Comparison of ENCODE assay signal across 8 cellular contexts in genomic region chr10:30058570-30059132, GRCh38. TPM values are rescaled to one million over a fixed set of nuclear protein-coding genes. Genes with fewer than 3 reads are reported as not detected.
DNase-seq lines count a peak whose midpoint lies in the region; ATAC-seq and TF ChIP-seq lines count a peak whose summit lies in the region.

No MANE protein-coding gene starts in this region.

- H3K4me3 ChIP-seq in ACC112 (ENCODE audit: low read depth, low read length), result peak overlapping the region; percentile 85
- peak overlapping the region; percentile 71 to 83 for H3K4me3 ChIP-seq in muscle layer of colon (ENCODE audit: low read depth in 1 of 2, low read length in 2 of 2)
- no peak overlapping the region for H3K4me3 ChIP-seq in OCI-LY7 (ENCODE audit: low read depth, low read length, poor library complexity, severe bottlenecking)

- no peak overlapping the region for H3K4me2 ChIP-seq in OCI-LY7 (ENCODE audit: low read length)

- H3K36me3 ChIP-seq in ACC112 (ENCODE audit: insufficient read depth, low read length) (no peaks in the 10 kb centered on the region), muscle layer of colon (ENCODE audit: insufficient read depth, low read length) (no peaks in the 10 kb centered on the region), OCI-LY7 (ENCODE audit: insufficient read depth, low read length) (no peaks in the 10 kb centered on the region)

- H3K9me3 ChIP-seq in muscle layer of colon (ENCODE audit: low read length) (no peaks in the 10 kb centered on the region), OCI-LY7 (ENCODE audit: low read length) (no peaks in the 10 kb centered on the region)

- peak; percentile 16 for ATAC-seq in HG02763 (IDR thresholded peaks at IDR 0.05; ENCODE audit: unreplicated experiment)
- no peak for ATAC-seq in GM18498 (IDR thresholded peaks at IDR 0.05; ENCODE audit: unreplicated experiment)

- H3K4me1 ChIP-seq in ACC112 (ENCODE audit: control insufficient read depth, insufficient read depth, low read length, unreplicated experiment), result peaks cover 39% of the 10 kb centered on the region
- peaks cover 36% of the 10 kb centered on the region for H3K4me1 ChIP-seq in muscle layer of colon (ENCODE audit: insufficient read depth, low read length)
- no peaks in the 10 kb centered on the region for H3K4me1 ChIP-seq in OCI-LY7 (ENCODE audit: insufficient read depth, low read length, poor library complexity, severe bottlenecking)

- intact Hi-C loops in OCI-LY7 (cut with micrococcal nuclease; ENCODE audit: unreplicated experiment), result no loop called here

- H3K27me3 ChIP-seq in ACC112 (ENCODE audit: insufficient read depth, low read length) (no peaks in the 10 kb centered on the region), muscle layer of colon (ENCODE audit: control insufficient read depth in 1 of 2, insufficient read depth in 2 of 2, low read length in 2 of 2) (no peaks in the 10 kb centered on the region)

- DNase-seq in dermis blood vessel endothelial cell (peak; percentile 26), EL (no peak), cortex of kidney (lab: John Stamatoyannopoulos, UW) (no peak), OCI-LY7 (ENCODE audit: low spot score) (no peak)

- H3K79me2 ChIP-seq in ACC112 (ENCODE audit: control insufficient read depth, insufficient read depth, low read length, unreplicated experiment) (peaks cover 18% of the 10 kb centered on the region), OCI-LY7 (ENCODE audit: insufficient read depth, low read depth, low read length) (no peaks in the 10 kb centered on the region)

- H4K20me1 ChIP-seq in OCI-LY7 (ENCODE audit: insufficient read depth, low read length), result no peaks in the 10 kb centered on the region

- CTCF ChIA-PET in OCI-LY7 (lab: Charles Lee; ENCODE audit: unreplicated experiment), result no interaction called here

- no peaks in the 10 kb centered on the region for H3K9me2 ChIP-seq in OCI-LY7 (ENCODE audit: insufficient read depth, low read length)

- H2AFZ ChIP-seq in ACC112 (ENCODE audit: low read length, unreplicated experiment) (peak overlapping the region; percentile 76), OCI-LY7 (ENCODE audit: low read length) (no peak overlapping the region)

- no peak for TF ChIP-seq CTCF in OCI-LY7 (conservative IDR thresholded peaks at IDR 0.05; ENCODE audit: low read length)

- H3K27ac ChIP-seq in ACC112 (ENCODE audit: low read depth, low read length), result no peak overlapping the region
- H3K27ac ChIP-seq in muscle layer of colon (ENCODE audit: low read depth, low read length), result peak overlapping the region; percentile 90
- no peak overlapping the region for H3K27ac ChIP-seq in OCI-LY7 (ENCODE audit: low read depth, low read length, poor library complexity, severe bottlenecking)

- POLR2A ChIA-PET in OCI-LY7 (lab: Charles Lee), result no interaction called here

- peak overlapping the region; percentile 79 for H3K9ac ChIP-seq in muscle layer of colon (ENCODE audit: low read length)

- no TSS peak for BruUV-seq in OCI-LY7 (replicated peaks; lab: Mats Ljungman, UMichigan)

RNA-seq across cellular contexts. Expression of gene JCAD, which starts 0.7 kb away (rescaled TPM):
- total RNA-seq in dermis blood vessel endothelial cell (74.7 and 96.4 TPM in 2 replicates), OCI-LY7 (2022) (0.04 TPM in 1 of 2 replicates, not detected in the other)
- not detected in 2 replicates for total RNA-seq in OCI-LY7 (2014; rRNA removed; shearing (Covaris generic))

Comparison
In these comparisons a context has a peak if more than half of its experiments do, and no peak if none do; other contexts are left out.
1. RNA of gene JCAD, which starts 0.7 kb away (total RNA-seq): 74.7 to 96.4 TPM in dermis blood vessel endothelial cell; 0.04 TPM in OCI-LY7; every median in the first group is over 10 times any median in the second.